1 cellular context compared by ENCODE assay signal in genomic region chr20:34068001-34068400, GRCh38.
TF ChIP-seq lines count a peak whose summit lies in the region.

No MANE protein-coding gene starts in this region.

TF ChIP-seq in SK-N-SH, 30 proteins besides CTCF, POLR2A, EP300 and RAD21:
- TF ChIP-seq POLR2AphosphoS5 (IDR thresholded peaks at IDR 0.05; ENCODE audit: low read depth, low read length) (no peak), NFIC (IDR thresholded peaks at IDR 0.05; ENCODE audit: borderline replicate concordance) (no peak), IRF3 (IDR thresholded peaks at IDR 0.05; ENCODE audit: low read depth, low read length) (no peak), RXRA (IDR thresholded peaks at IDR 0.05; ENCODE audit: borderline replicate concordance, low read depth) (no peak), REST (IDR thresholded peaks at IDR 0.05; ENCODE audit: low read depth, low read length) (no peak), YY1 (IDR thresholded peaks at IDR 0.05; ENCODE audit: low read depth) (no peak), TCF12 (IDR thresholded peaks at IDR 0.05) (no peak), USF2 (IDR thresholded peaks at IDR 0.05; ENCODE audit: borderline replicate concordance, low read depth, low read length) (no peak)
